In genomic region chr10:99341248-99341647, GRCh38 we compare ENCODE assay signal across 25 cellular contexts.
"Had no signal": no experiment of that assay in that cellular context is flagged by ENCODE, and none has a peak within 500 bp of the region (broad histone marks: within the 10 kb centered on the region; RNA-seq: fewer than 3 reads in every experiment).

No MANE protein-coding gene starts in this region.

- ATAC-seq: activated CD4-positive, alpha-beta T cell treated with anti-CD3 and anti-CD28 coated beads for 36 hours; activated naive CD4-positive, alpha-beta T cell treated with anti-CD3 and anti-CD28 coated beads, Interleukin-2, amount 50 U/mL, for 72 hours; activated T-cell treated with anti-CD3 and anti-CD28 coated beads, Interleukin-2, amount 50 U/mL, for 72 hours; naive thymus-derived CD8-positive, alpha-beta T cell; right lobe of liver; stimulated activated naive B cell treated with anti-CD40 and anti-IgM and Interleukin-4, amounts not matched to agents 10 μg/mL and 1 μg/mL and 100 μg/mL, for 72 hours had no signal

- H3K27ac Mint-ChIP-seq: activated CD4-positive, alpha-beta T cell treated with anti-CD3 and anti-CD28 coated beads for 36 hours; activated naive CD4-positive, alpha-beta T cell treated with anti-CD3 and anti-CD28 coated beads, Interleukin-2, amount 50 U/mL, for 72 hours; activated T-cell treated with anti-CD3 and anti-CD28 coated beads, Interleukin-2, amount 50 U/mL, for 72 hours; dendritic cell treated with granulocyte-macrophage colony-stimulating factor and Interleukin-4, amounts not matched to agents 40 ng/mL and 50 ng/mL, for 4 days; mesothelial cell of epicardium; naive thymus-derived CD8-positive, alpha-beta T cell; stimulated activated naive B cell treated with anti-CD40 and anti-IgM and Interleukin-4, amounts not matched to agents 10 μg/mL and 1 μg/mL and 100 μg/mL, for 72 hours had no signal

- H3K36me3 Mint-ChIP-seq: activated naive CD4-positive, alpha-beta T cell treated with anti-CD3 and anti-CD28 coated beads, Interleukin-2, amount 50 U/mL, for 72 hours; mesothelial cell of epicardium; naive thymus-derived CD8-positive, alpha-beta T cell; stimulated activated naive B cell treated with anti-CD40 and anti-IgM and Interleukin-4, amounts not matched to agents 10 μg/mL and 1 μg/mL and 100 μg/mL, for 72 hours had no signal

- DNase-seq: activated CD4-positive, alpha-beta T cell treated with anti-CD3 and anti-CD28 coated beads for 36 hours; activated CD4-positive, alpha-beta T cell treated with anti-CD3 and anti-CD28 coated beads, Interleukin-2, amount 50 U/mL, for 4 hours; activated CD4-positive, CD25-positive, alpha-beta regulatory T cell; activated naive CD4-positive, alpha-beta T cell; activated T-cell treated with anti-CD3 and anti-CD28 coated beads for 4 hours; activated T-cell treated with anti-CD3 and anti-CD28 coated beads, Interleukin-2, amount 50 U/mL, for 72 hours; body of pancreas; effector CD4-positive, alpha-beta T cell; esophagus squamous epithelium; islet precursor cell; left cardiac atrium; mammary epithelial cell; naive thymus-derived CD8-positive, alpha-beta T cell; right lobe of liver; small intestine; stimulated activated CD4-positive, alpha-beta T cell treated with anti-CD3 and anti-CD28 coated beads, Interleukin-4, amount 100 ng/mL, for 4 hours; stimulated activated CD8-positive, alpha-beta memory T cell treated with anti-CD3 and anti-CD28 coated beads, Interleukin-4, amount 100 ng/mL, for 48 hours; stimulated activated naive B cell treated with anti-CD40 and anti-IgM and Interleukin-4, amounts not matched to agents 10 μg/mL and 1 μg/mL and 100 μg/mL, for 72 hours had no signal

- H3K27me3 Mint-ChIP-seq: stimulated activated naive B cell treated with anti-CD40 and anti-IgM and Interleukin-4, amounts not matched to agents 10 μg/mL and 1 μg/mL and 100 μg/mL, for 72 hours had no signal

- H3K9me3 Mint-ChIP-seq: activated naive CD4-positive, alpha-beta T cell treated with anti-CD3 and anti-CD28 coated beads, Interleukin-2, amount 50 U/mL, for 72 hours; activated T-cell treated with anti-CD3 and anti-CD28 coated beads, Interleukin-2, amount 50 U/mL, for 72 hours; dendritic cell treated with granulocyte-macrophage colony-stimulating factor and Interleukin-4, amounts not matched to agents 40 ng/mL and 50 ng/mL, for 4 days; mesothelial cell of epicardium; naive thymus-derived CD8-positive, alpha-beta T cell; stimulated activated naive B cell treated with anti-CD40 and anti-IgM and Interleukin-4, amounts not matched to agents 10 μg/mL and 1 μg/mL and 100 μg/mL, for 72 hours had no signal

- H3K36me3 ChIP-seq: cardiac muscle cell, esophagus squamous epithelium, right lobe of liver, suprapubic skin, tibial nerve had no signal

- H3K4me3 Mint-ChIP-seq: activated CD4-positive, alpha-beta T cell treated with anti-CD3 and anti-CD28 coated beads for 36 hours; activated T-cell treated with anti-CD3 and anti-CD28 coated beads, Interleukin-2, amount 50 U/mL, for 72 hours; dendritic cell treated with granulocyte-macrophage colony-stimulating factor and Interleukin-4, amounts not matched to agents 40 ng/mL and 50 ng/mL, for 4 days; mesothelial cell of epicardium; naive thymus-derived CD8-positive, alpha-beta T cell; stimulated activated naive B cell treated with anti-CD40 and anti-IgM and Interleukin-4, amounts not matched to agents 10 μg/mL and 1 μg/mL and 100 μg/mL, for 72 hours had no signal

- H3K4me3 ChIP-seq: body of pancreas, cardiac muscle cell, esophagus squamous epithelium, right lobe of liver, suprapubic skin, tibial nerve had no signal

- H3K4me1 ChIP-seq: body of pancreas, right lobe of liver, tibial nerve had no signal

- H3K27ac ChIP-seq: body of pancreas, cardiac muscle cell, epithelial cell of prostate, esophagus squamous epithelium, right lobe of liver, suprapubic skin, tibial nerve had no signal

- H3K9me3 ChIP-seq: body of pancreas, esophagus squamous epithelium, right lobe of liver, suprapubic skin, tibial nerve had no signal

- H3K4me1 Mint-ChIP-seq: activated CD4-positive, alpha-beta T cell treated with anti-CD3 and anti-CD28 coated beads for 36 hours; stimulated activated naive B cell treated with anti-CD40 and anti-IgM and Interleukin-4, amounts not matched to agents 10 μg/mL and 1 μg/mL and 100 μg/mL, for 72 hours had no signal

- H3K27me3 ChIP-seq: body of pancreas, cardiac muscle cell, esophagus squamous epithelium, right lobe of liver, suprapubic skin, tibial nerve had no signal
